ENCODE assay signal across 8 cellular contexts in the genomic region with DNA sequence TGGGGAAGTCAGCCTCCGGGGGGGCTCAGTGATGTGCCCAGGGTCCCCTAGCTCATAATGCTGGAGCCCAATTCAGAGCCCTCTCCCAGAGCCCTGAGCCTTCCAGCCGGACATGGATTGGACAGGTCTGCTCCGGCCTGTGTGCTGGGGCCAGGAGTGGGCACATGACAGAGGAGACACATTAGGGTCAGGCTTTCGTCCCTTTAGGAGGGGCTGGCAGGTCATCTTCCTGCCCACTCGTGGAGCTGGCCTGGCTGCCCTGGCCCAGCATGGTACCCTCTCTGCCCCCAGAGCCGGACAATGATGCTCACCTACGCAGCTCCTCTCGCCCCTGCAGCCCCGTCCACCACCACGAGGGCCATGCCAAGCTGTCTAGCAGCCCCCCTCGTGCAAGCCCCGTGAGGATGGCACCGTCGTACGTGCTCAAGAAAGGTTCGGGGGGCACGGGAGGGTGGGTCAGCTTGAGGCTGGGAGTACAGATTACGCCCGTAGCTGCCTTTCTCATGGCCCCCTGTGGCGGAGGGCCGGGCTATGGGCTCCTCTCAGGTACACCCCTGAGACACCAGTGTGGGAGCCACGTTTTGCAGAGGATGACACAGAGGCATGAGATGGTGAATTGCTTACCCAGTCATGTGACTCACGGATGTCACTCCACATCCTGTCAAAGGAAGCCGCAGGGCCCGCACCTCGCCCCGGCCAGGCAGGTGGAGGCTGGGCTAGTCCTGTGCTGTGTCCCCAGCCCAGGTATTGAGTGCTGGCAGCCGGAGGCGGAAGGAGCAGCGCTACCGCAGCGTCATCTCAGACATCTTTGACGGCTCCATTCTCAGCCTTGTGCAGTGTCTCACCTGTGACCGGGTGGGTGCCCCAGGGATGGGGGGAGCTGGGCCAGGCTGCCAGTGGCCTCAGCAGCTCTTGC. TPM values are rescaled to one million over a fixed set of nuclear protein-coding genes. Genes with fewer than 3 reads are reported as not detected.
DNase-seq lines count a peak whose midpoint lies in the region; ATAC-seq and TF ChIP-seq lines count a peak whose summit lies in the region.

No MANE protein-coding gene starts in this region.

- no peak overlapping the region for H2BK15ac ChIP-seq in H9 (ENCODE audit: low read depth, low read length)

- H2BK20ac ChIP-seq in H9 (ENCODE audit: low read depth, low read length, poor library complexity, severe bottlenecking) = no peak overlapping the region

- H3K4me1 Mint-ChIP-seq in H9 = 0 out of 4 replicates have a peak, but pooled peaks cover 0 to 2% of the 10 kb centered on the region in 2 experiments
- H3K4me1 Mint-ChIP-seq in activated CD8-positive, alpha-beta T cell treated with anti-CD3 and anti-CD28 coated beads, Interleukin-2, amount 10 ng/mL, durations not matched to agents 7 days and 5 days (ENCODE audit: low read depth) = peaks cover 84% of the 10 kb centered on the region

- no peak overlapping the region for H4K5ac ChIP-seq in H9 (ENCODE audit: insufficient read length, low read depth, low read length)

- CTCF ChIA-PET in activated CD8-positive, alpha-beta T cell treated with anti-CD3 and anti-CD28 coated beads, Interleukin-2, amount 10 ng/mL, durations not matched to agents 7 days and 5 days (lab: Charles Lee) = interaction anchor here (0.7 to 3.3 kb wide), 6 partner anchors 14 to 47 kb away, joined by 3 to 13 read pairs (median 4); no protein-coding TSS in a partner anchor

- no peak overlapping the region for H2AFZ ChIP-seq in H9 (ENCODE audit: low read length)

- H3K4me1 ChIP-seq in H9 (ENCODE audit: insufficient read depth, low read length) = no peaks in the 10 kb centered on the region

- ATAC-seq in activated CD8-positive, alpha-beta T cell treated with anti-CD3 and anti-CD28 coated beads, Interleukin-2, amount 10 ng/mL, durations not matched to agents 7 days and 5 days = peak; percentile 85
- no peak for ATAC-seq in HG03432 (IDR thresholded peaks at IDR 0.05; ENCODE audit: unreplicated experiment)

- H3K36me3 Mint-ChIP-seq in H9 (ENCODE audit: insufficient read depth in 1 of 3, low read depth in 3 of 3) = peaks cover 0 to 21% (median 14%) of the 10 kb centered on the region in 3 experiments; a peak in 6 of 7 replicates
- peaks cover 74% of the 10 kb centered on the region for H3K36me3 Mint-ChIP-seq in activated CD8-positive, alpha-beta T cell treated with anti-CD3 and anti-CD28 coated beads, Interleukin-2, amount 10 ng/mL, durations not matched to agents 7 days and 5 days (ENCODE audit: low read depth)

- no peak overlapping the region for H3K27ac ChIP-seq in H9 (ENCODE audit: insufficient read length, low read depth, low read length)

- H3K23ac ChIP-seq in H9 (ENCODE audit: insufficient read length, low read depth, low read length) = no peak overlapping the region

- H3K56ac ChIP-seq in H9 (ENCODE audit: insufficient read length, low read depth, low read length) = no peak overlapping the region

- H3K23me2 ChIP-seq in H9 (ENCODE audit: insufficient read length, low read depth, low read length, poor library complexity, severe bottlenecking) = no peaks in the 10 kb centered on the region

- H3K9me3 ChIP-seq in H9 (ENCODE audit: control insufficient read depth, low read depth, low read length) = no peaks in the 10 kb centered on the region

- POLR2A ChIA-PET in activated CD8-positive, alpha-beta T cell treated with anti-CD3 and anti-CD28 coated beads, Interleukin-2, amount 10 ng/mL, durations not matched to agents 7 days and 5 days (lab: Charles Lee) = interaction anchor here (0.9 to 9.0 kb wide), 12 partner anchors 8 to 174 kb away, joined by 3 to 126 read pairs (median 4); partner anchors contain the start of genes C9orf78, FNBP1 and USP20

- peak; percentile 33 for DNase-seq in H9
- DNase-seq in activated CD8-positive, alpha-beta T cell treated with anti-CD3 and anti-CD28 coated beads, Interleukin-2, amount 10 ng/mL, durations not matched to agents 7 days and 5 days = peak; percentile 96
- peak; percentile 72 for DNase-seq in effector CD8-positive, alpha-beta T cell (lab: John Stamatoyannopoulos, UW)
- peak; percentile 87 for DNase-seq in stimulated activated CD4-positive, alpha-beta T cell treated with anti-CD3 and anti-CD28 coated beads, Interleukin-2, amount 100 ng/mL, for 4 hours (ENCODE audit: low read depth)
- DNase-seq in SHP77 (lab: John Stamatoyannopoulos, UW) = no peak
- DNase-seq in cerebellar nuclear complex (lab: John Stamatoyannopoulos, UW) = no peak
- DNase-seq in NCI-H526 (lab: John Stamatoyannopoulos, UW) = no peak

- H2AK5ac ChIP-seq in H9 (ENCODE audit: insufficient read length, low read length) = no peak overlapping the region

- no peak overlapping the region for H2BK5ac ChIP-seq in H9 (ENCODE audit: insufficient read length, low read length)

- H3K27me3 ChIP-seq in H9 (ENCODE audit: insufficient read depth, low read length) = no peaks in the 10 kb centered on the region

- no peaks in the 10 kb centered on the region for H3K9me3 Mint-ChIP-seq in H9
- H3K9me3 Mint-ChIP-seq in activated CD8-positive, alpha-beta T cell treated with anti-CD3 and anti-CD28 coated beads, Interleukin-2, amount 10 ng/mL, durations not matched to agents 7 days and 5 days (ENCODE audit: insufficient read depth) = no peaks in the 10 kb centered on the region

- H3K4ac ChIP-seq in H9 (ENCODE audit: low read depth, low read length) = no peak overlapping the region

- no peak overlapping the region for H4K91ac ChIP-seq in H9 (ENCODE audit: insufficient read length, low read depth, low read length)

- H3K79me1 ChIP-seq in H9 (ENCODE audit: insufficient read depth, low read depth, low read length, poor library complexity, severe bottlenecking) = no peaks in the 10 kb centered on the region

- H3K79me2 ChIP-seq in H9 (ENCODE audit: insufficient read depth, low read length) = no peaks in the 10 kb centered on the region

- H4K8ac ChIP-seq in H9 (replicated peaks; ENCODE audit: insufficient read length, low read depth, low read length) = no peak overlapping the region

- no peak overlapping the region for H3K4me2 ChIP-seq in H9 (ENCODE audit: insufficient read depth, insufficient read length, low read length)

- no peak overlapping the region for H3T11ph ChIP-seq in H9 (ENCODE audit: low read length)

- H2BK12ac ChIP-seq in H9 (ENCODE audit: insufficient read length, low read depth, low read length) = no peak overlapping the region

- H3K14ac ChIP-seq in H9 (ENCODE audit: insufficient read depth, low read length) = no peak overlapping the region

- H2BK120ac ChIP-seq in H9 (ENCODE audit: low read depth, low read length, poor library complexity, severe bottlenecking) = no peak overlapping the region

- no peaks in the 10 kb centered on the region for H4K20me1 ChIP-seq in H9 (ENCODE audit: control insufficient read depth, insufficient read depth, insufficient read length)

- no peak overlapping the region for H3K9ac ChIP-seq in H9 (ENCODE audit: extremely low read depth, insufficient read length, low read length)

- no peak overlapping the region for H3K18ac ChIP-seq in H9 (ENCODE audit: insufficient read length, low read depth, low read length)

- no peaks in the 10 kb centered on the region for H3K27me3 Mint-ChIP-seq in H9 (ENCODE audit: low read depth)
- H3K27me3 Mint-ChIP-seq in activated CD8-positive, alpha-beta T cell treated with anti-CD3 and anti-CD28 coated beads, Interleukin-2, amount 10 ng/mL, durations not matched to agents 7 days and 5 days (ENCODE audit: low read depth) = no peaks in the 10 kb centered on the region

- WGBS in H9 (ENCODE audit: extremely low coverage, insufficient read length, low lambda C conversion rate) = no CpG with 5 or more reads among the region's 34 CpGs

- TF ChIP-seq CTCF in H9 (conservative IDR thresholded peaks at IDR 0.05) = no peak

- H3K4me3 Mint-ChIP-seq in H9 = no peak overlapping the region
- peak overlapping the region; percentile 67 for H3K4me3 Mint-ChIP-seq in activated CD8-positive, alpha-beta T cell treated with anti-CD3 and anti-CD28 coated beads, Interleukin-2, amount 10 ng/mL, durations not matched to agents 7 days and 5 days

- no peak overlapping the region for H3K27ac Mint-ChIP-seq in H9
- H3K27ac Mint-ChIP-seq in activated CD8-positive, alpha-beta T cell treated with anti-CD3 and anti-CD28 coated beads, Interleukin-2, amount 10 ng/mL, durations not matched to agents 7 days and 5 days = peak overlapping the region; percentile 95

RNA-seq across cellular contexts. Expression of gene USP20, which starts 33.6 kb away (rescaled TPM):
- total RNA-seq in H9 (2021) = 17.3 and 20.9 TPM in 2 replicates
- total RNA-seq in activated CD8-positive, alpha-beta T cell treated with anti-CD3 and anti-CD28 coated beads, Interleukin-2, amount 10 ng/mL, durations not matched to agents 7 days and 5 days = 10 to 100 TPM; 86.2 to 87.4 TPM

RNA-seq across cellular contexts. Expression of gene C9orf78, which starts 33.8 kb away (rescaled TPM):
- 37.5 and 43.6 TPM in 2 replicates for total RNA-seq in H9 (2021)
- total RNA-seq in activated CD8-positive, alpha-beta T cell treated with anti-CD3 and anti-CD28 coated beads, Interleukin-2, amount 10 ng/mL, durations not matched to agents 7 days and 5 days = 10 to 100 TPM; 89.7 to 91.7 TPM

RNA-seq across cellular contexts. Expression of gene TOR1A, which starts 44.9 kb away (rescaled TPM):
- 57.0 and 60.1 TPM in 2 replicates for total RNA-seq in H9 (2021)
- 10 to 100 TPM; 54.6 to 58.4 TPM for total RNA-seq in activated CD8-positive, alpha-beta T cell treated with anti-CD3 and anti-CD28 coated beads, Interleukin-2, amount 10 ng/mL, durations not matched to agents 7 days and 5 days

Comparison
In these comparisons a context has a peak if more than half of its experiments do, and no peak if none do; other contexts are left out.
1. DNase-seq: peak in H9 (single experiment), activated CD8-positive, alpha-beta T cell treated with anti-CD3 and anti-CD28 coated beads, Interleukin-2, amount 10 ng/mL, durations not matched to agents 7 days and 5 days (single experiment), effector CD8-positive, alpha-beta T cell (single experiment) and stimulated activated CD4-positive, alpha-beta T cell treated with anti-CD3 and anti-CD28 coated beads, Interleukin-2, amount 100 ng/mL, for 4 hours (single experiment); none in SHP77 (0 of 2), cerebellar nuclear complex (0 of 2) and NCI-H526 (0 of 2).